11 cellular contexts compared by ENCODE assay signal in genomic region chr1:186865253-186865652, GRCh38. TPM values are rescaled to one million over a fixed set of nuclear protein-coding genes. Genes with fewer than 3 reads are reported as not detected.
DNase-seq lines count a peak whose midpoint lies in the region; ATAC-seq and TF ChIP-seq lines count a peak whose summit lies in the region.
"Had no signal": no experiment of that assay in that cellular context is flagged by ENCODE, and none has a peak within 500 bp of the region (broad histone marks: within the 10 kb centered on the region; RNA-seq: fewer than 3 reads in every experiment).

No MANE protein-coding gene starts in this region.

- H3K4me3 Mint-ChIP-seq in activated T-helper 2 cell treated with anti-CD3 and anti-CD28 coated beads, Interferon-gamma antibody, Interleukin-2, Interleukin-4, amounts not matched to agents 10 μg/mL and 5 μg/mL and 100 μg/mL, durations not matched to agents 14 hours and 24 hours and 36 hours (ENCODE audit: low read depth), result no peak overlapping the region

- intact Hi-C loops in activated T-helper 2 cell treated with anti-CD3 and anti-CD28 coated beads, Interferon-gamma antibody, Interleukin-2, Interleukin-4, amounts not matched to agents 10 μg/mL and 5 μg/mL and 100 μg/mL, durations not matched to agents 14 hours and 24 hours and 36 hours (cut with micrococcal nuclease), result loop anchor here (1.0 to 5.0 kb wide), 6 partner anchors 8 to 126 kb away; partner anchors contain the start of gene PLA2G4A
- intact Hi-C loops in prostate gland (cut with DNase I), result no loop called here

- no peak for TF ChIP-seq CTCF in prostate gland (IDR thresholded peaks at IDR 0.05)
- TF ChIP-seq CTCF in Peyer's patch (IDR thresholded peaks at IDR 0.05), result no peak

- H3K27me3 Mint-ChIP-seq in activated T-helper 2 cell treated with anti-CD3 and anti-CD28 coated beads, Interferon-gamma antibody, Interleukin-2, Interleukin-4, amounts not matched to agents 10 μg/mL and 5 μg/mL and 100 μg/mL, durations not matched to agents 14 hours and 24 hours and 36 hours (ENCODE audit: low read depth), result no peaks in the 10 kb centered on the region

- H3K4me1 ChIP-seq in prostate gland (replicated peaks), result no peaks in the 10 kb centered on the region
- H3K4me1 ChIP-seq in Peyer's patch, result no peaks in the 10 kb centered on the region

- DNase-seq in activated T-helper 2 cell treated with anti-CD3 and anti-CD28 coated beads, Interferon-gamma antibody, Interleukin-2, Interleukin-4, amounts not matched to agents 10 μg/mL and 5 μg/mL and 100 μg/mL, durations not matched to agents 14 hours and 24 hours and 36 hours (ENCODE audit: low spot score), result no peak
- DNase-seq in prostate gland (ENCODE audit: low spot score) (no peak), NCI-H82 (lab: John Stamatoyannopoulos, UW) (no peak), hypothalamus (lab: John Stamatoyannopoulos, UW) (no peak), Peyer's patch (no peak)
- DNase-seq: activated CD8-positive, alpha-beta memory T cell treated with anti-CD3 and anti-CD28 coated beads, Interleukin-2, amount 50 U/mL, for 4 hours; NCI-H526 treated with DMSO at 0.1 percent for 48 hours had no signal

- no peak overlapping the region for H3K4me3 ChIP-seq in prostate gland
- H3K4me3 ChIP-seq in Peyer's patch, result no peak overlapping the region
- H3K4me3 ChIP-seq: cardiac muscle cell had no signal

- H3K9me3 ChIP-seq in prostate gland (no peaks in the 10 kb centered on the region), Peyer's patch (no peaks in the 10 kb centered on the region)

- H3K36me3 Mint-ChIP-seq in activated T-helper 2 cell treated with anti-CD3 and anti-CD28 coated beads, Interferon-gamma antibody, Interleukin-2, Interleukin-4, amounts not matched to agents 10 μg/mL and 5 μg/mL and 100 μg/mL, durations not matched to agents 14 hours and 24 hours and 36 hours (ENCODE audit: low read depth), result peaks cover 45% of the 10 kb centered on the region

- H3K27ac Mint-ChIP-seq in activated T-helper 2 cell treated with anti-CD3 and anti-CD28 coated beads, Interferon-gamma antibody, Interleukin-2, Interleukin-4, amounts not matched to agents 10 μg/mL and 5 μg/mL and 100 μg/mL, durations not matched to agents 14 hours and 24 hours and 36 hours, result peak overlapping the region; percentile 90

- H3K27me3 ChIP-seq in prostate gland (replicated peaks; ENCODE audit: insufficient read depth), result no peaks in the 10 kb centered on the region
- H3K27me3 ChIP-seq in Peyer's patch, result no peaks in the 10 kb centered on the region
- H3K27me3 ChIP-seq: cardiac muscle cell had no signal

- no peak overlapping the region for H3K27ac ChIP-seq in prostate gland
- H3K27ac ChIP-seq in Peyer's patch, result no peak overlapping the region
- H3K27ac ChIP-seq: cardiac muscle cell had no signal

- TF ChIP-seq POLR2A in prostate gland (IDR thresholded peaks at IDR 0.05) (no peak), Peyer's patch (IDR thresholded peaks at IDR 0.05) (no peak)

- peaks cover 35% of the 10 kb centered on the region for H3K4me1 Mint-ChIP-seq in activated T-helper 2 cell treated with anti-CD3 and anti-CD28 coated beads, Interferon-gamma antibody, Interleukin-2, Interleukin-4, amounts not matched to agents 10 μg/mL and 5 μg/mL and 100 μg/mL, durations not matched to agents 14 hours and 24 hours and 36 hours (ENCODE audit: low read depth)

- 86% methylated on average over 1 of the region's 1 CpG for WGBS in prostate gland

- H3K36me3 ChIP-seq in prostate gland, result no peaks in the 10 kb centered on the region
- no peaks in the 10 kb centered on the region for H3K36me3 ChIP-seq in Peyer's patch
- H3K36me3 ChIP-seq: cardiac muscle cell had no signal

- ATAC-seq in GM18861 (IDR thresholded peaks at IDR 0.05; ENCODE audit: unreplicated experiment) (peak; percentile 80), GM21390 (IDR thresholded peaks at IDR 0.05; ENCODE audit: unreplicated experiment) (peak; percentile 73), HG03060 (IDR thresholded peaks at IDR 0.05; ENCODE audit: low read depth, unreplicated experiment) (peak; percentile 91)

- peaks cover 8% of the 10 kb centered on the region for H3K9me3 Mint-ChIP-seq in activated T-helper 2 cell treated with anti-CD3 and anti-CD28 coated beads, Interferon-gamma antibody, Interleukin-2, Interleukin-4, amounts not matched to agents 10 μg/mL and 5 μg/mL and 100 μg/mL, durations not matched to agents 14 hours and 24 hours and 36 hours

RNA-seq across cellular contexts. Expression of gene PLA2G4A, which starts 36.5 kb away (rescaled TPM):
- 27.1 and 28.2 TPM in 2 replicates for total RNA-seq in activated T-helper 2 cell treated with anti-CD3 and anti-CD28 coated beads, Interferon-gamma antibody, Interleukin-2, Interleukin-4, amounts not matched to agents 10 μg/mL and 5 μg/mL and 100 μg/mL, durations not matched to agents 14 hours and 24 hours and 36 hours
- total RNA-seq in prostate gland, result 1 to 10 TPM; 6.1 to 8.8 TPM
- total RNA-seq in Peyer's patch, result 1 to 10 TPM; 7.0 to 8.3 (median 7.6) TPM
